In the genomic region with DNA sequence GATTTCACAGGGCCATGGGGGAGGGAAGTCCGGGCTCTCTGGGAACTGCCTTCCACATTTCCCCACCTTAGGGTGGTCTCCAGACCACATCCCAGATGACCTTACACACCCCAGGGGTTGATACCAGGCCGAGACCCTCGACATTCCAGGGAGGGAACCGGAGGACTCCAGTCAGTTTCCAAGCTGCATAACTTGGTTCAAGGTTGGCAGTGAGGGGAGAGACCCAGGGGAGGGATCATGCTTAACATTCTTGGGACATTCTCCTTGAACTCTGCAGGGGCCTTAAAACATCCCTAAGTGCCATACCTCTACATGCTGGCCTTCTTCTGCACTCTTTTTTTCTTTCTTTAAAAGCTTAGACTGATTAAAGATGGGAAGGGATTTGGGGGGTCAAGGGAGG, we compare ENCODE assay signal across 16 cellular contexts.
A peak's percentile ranks its signal among the peaks of the same experiment; 100 is the strongest.
DNase-seq lines count a peak whose midpoint lies in the region; ATAC-seq, FAIRE-seq and TF ChIP-seq lines count a peak whose summit lies in the region.
"Had no signal": no experiment of that assay in that cellular context is flagged by ENCODE, and none has a peak within 500 bp of the region (broad histone marks: within the 10 kb centered on the region; RNA-seq: fewer than 3 reads in every experiment).

No MANE protein-coding gene starts in this region.

- no peak overlapping the region for H3K18ac ChIP-seq in H1 (ENCODE audit: extremely low read depth, low read length)
- H3K18ac ChIP-seq in neuronal stem cell (ENCODE audit: low read length): no peak overlapping the region

- H3K4ac ChIP-seq in H1 (replicated peaks; ENCODE audit: insufficient read length, low read depth, low read length): no peak overlapping the region
- H3K4ac ChIP-seq in neuronal stem cell (ENCODE audit: low read length): no peak overlapping the region

- no peak overlapping the region for H3K27ac ChIP-seq in PC-3 (ENCODE audit: low read length)
- no peak overlapping the region for H3K27ac ChIP-seq in H1 (ENCODE audit: low read depth, low read length)
- H3K27ac ChIP-seq in neuronal stem cell (replicated peaks; ENCODE audit: low read length): no peak overlapping the region
- H3K27ac ChIP-seq in right atrium auricular region: no peak overlapping the region
- H3K27ac ChIP-seq: GM23248 had no signal

- FAIRE-seq in H1 (lab: Jason Lieb, UNC): no peak
- FAIRE-seq: GM12891, H54 had no signal

- no TSS peak for BruUV-seq in PC-3 (replicated peaks; lab: Mats Ljungman, UMichigan)

- intact Hi-C loops in PC-3 (cut with micrococcal nuclease): loop anchor here (2.0 to 5.0 kb wide), 2 partner anchors 164 to 384 kb away; no protein-coding TSS in a partner anchor

- no peak overlapping the region for H3K4me3 ChIP-seq in PC-3 (ENCODE audit: low read length)
- no peak overlapping the region for H3K4me3 ChIP-seq in H1 (ENCODE audit: extremely low read depth in 1 of 4, insufficient read depth in 2 of 4, low read depth in 3 of 4, low read length in 4 of 4)
- H3K4me3 ChIP-seq in neuronal stem cell (ENCODE audit: low read length in 2 of 2): no peak overlapping the region
- no peak overlapping the region for H3K4me3 ChIP-seq in right atrium auricular region
- H3K4me3 ChIP-seq: GM23248, HAP-1 had no signal

- no peaks in the 10 kb centered on the region for H3K9me3 Mint-ChIP-seq in mesothelial cell of epicardium
- H3K9me3 Mint-ChIP-seq in activated naive CD4-positive, alpha-beta T cell treated with anti-CD3 and anti-CD28 coated beads, Interleukin-2, amount 50 U/mL, for 72 hours: no peaks in the 10 kb centered on the region
- H3K9me3 Mint-ChIP-seq: CD4-positive, alpha-beta memory T cell had no signal

- H3K36me3 ChIP-seq in PC-3 (ENCODE audit: low read depth, low read length) (no peaks in the 10 kb centered on the region), H1 (ENCODE audit: control insufficient read depth in 2 of 4, insufficient read depth in 4 of 4, low read length in 3 of 4) (no peaks in the 10 kb centered on the region), neuronal stem cell (replicated peaks in 1 of 2; ENCODE audit: control insufficient read depth in 2 of 2, insufficient read depth in 2 of 2, low read length in 2 of 2) (no peaks in the 10 kb centered on the region), right atrium auricular region (no peaks in the 10 kb centered on the region)
- H3K36me3 ChIP-seq: HAP-1 had no signal

- H3K79me1 ChIP-seq in H1 (ENCODE audit: low read depth, low read length) (no peaks in the 10 kb centered on the region), neuronal stem cell (ENCODE audit: low read depth, low read length) (no peaks in the 10 kb centered on the region)

- H2AFZ ChIP-seq in PC-3 (ENCODE audit: low read length) (0 out of 2 replicates have a peak overlapping the region, but pooled peaks have one; percentile 36), H1 (ENCODE audit: low read length) (no peak overlapping the region), neuronal stem cell (ENCODE audit: low read length) (no peak overlapping the region)

- H3K9me2 ChIP-seq in PC-3 (replicated peaks; ENCODE audit: low read length): no peaks in the 10 kb centered on the region

- H3K23ac ChIP-seq in H1 (ENCODE audit: insufficient read length) (no peak overlapping the region), neuronal stem cell (ENCODE audit: low read depth, low read length, poor library complexity) (no peak overlapping the region)

- DNase-seq in PC-3: no peak
- DNase-seq in H1 (ENCODE audit: low read depth in 1 of 2, low spot score in 2 of 2): no peak
- no peak for DNase-seq in mesothelial cell of epicardium (ENCODE audit: low spot score in 2 of 2, unreplicated experiment in 2 of 2)
- DNase-seq in neuronal stem cell (ENCODE audit: low spot score): no peak
- DNase-seq in right atrium auricular region (ENCODE audit: low spot score): no peak
- no peak for DNase-seq in activated CD4-positive, alpha-beta T cell treated with anti-CD3 and anti-CD28 coated beads, Interleukin-2, amount 50 U/mL, for 4 hours
- DNase-seq in NCI-H1694 treated with DMSO at 0.1 percent for 48 hours (lab: John Stamatoyannopoulos, UW): no peak
- DNase-seq in activated naive CD4-positive, alpha-beta T cell treated with anti-CD3 and anti-CD28 coated beads, Interleukin-2, amount 50 U/mL, for 72 hours (ENCODE audit: low spot score in 2 of 2): no peak
- DNase-seq: Calu3; CD4-positive, alpha-beta memory T cell; COR-L47; GF-D8 had no signal

- ATAC-seq in PC-3: no peak
- ATAC-seq in activated naive CD4-positive, alpha-beta T cell treated with anti-CD3 and anti-CD28 coated beads, Interleukin-2, amount 50 U/mL, for 72 hours: no peak

- H3F3A ChIP-seq in PC-3 (ENCODE audit: low read length, unreplicated experiment): no peaks in the 10 kb centered on the region

- H3K9me3 ChIP-seq in PC-3 (ENCODE audit: low read length) (no peaks in the 10 kb centered on the region), H1 (ENCODE audit: insufficient read depth in 2 of 2, low read depth in 1 of 2, low read length in 1 of 2) (peaks cover 0 to 2% of the 10 kb centered on the region in 2 experiments; a peak in 1 of 4 replicates), neuronal stem cell (replicated peaks in 1 of 2; ENCODE audit: control insufficient read depth in 2 of 2, insufficient read depth in 1 of 2, low read depth in 1 of 2, low read length in 2 of 2) (no peaks in the 10 kb centered on the region), right atrium auricular region (no peaks in the 10 kb centered on the region)
- H3K9me3 ChIP-seq: HAP-1 had no signal

- H2BK15ac ChIP-seq in H1 (ENCODE audit: low read length) (no peak overlapping the region), neuronal stem cell (ENCODE audit: low read length) (no peak overlapping the region)

- H3K4me2 ChIP-seq in PC-3 (ENCODE audit: low read length) (no peak overlapping the region), H1 (ENCODE audit: insufficient read depth in 1 of 2, low read depth in 2 of 2, low read length in 2 of 2) (no peak overlapping the region; a peak in 1 of 4 replicates), neuronal stem cell (ENCODE audit: insufficient read depth, low read length, poor library complexity, severe bottlenecking) (no peak overlapping the region)

- WGBS in H1 (ENCODE audit: extremely low coverage in 1 of 2, insufficient coverage in 1 of 2, insufficient read length in 1 of 2, insufficient replicate concordance in 2 of 2, low coverage in 1 of 2, low lambda C conversion rate in 2 of 2, missing lambda C conversion rate in 1 of 2), 2 experiments: 83% methylated on average over 4 of the region's 4 CpGs; no CpG with 5 or more reads in 1 of the 2 experiments
- WGBS in neuronal stem cell (ENCODE audit: extremely low coverage in 2 of 2, insufficient read length in 2 of 2, insufficient replicate concordance in 1 of 2), 2 donors: no CpG with 5 or more reads among the region's 4 CpGs

- peaks cover 87% of the 10 kb centered on the region for H3K27me3 Mint-ChIP-seq in mesothelial cell of epicardium (ENCODE audit: low read depth)

- TF ChIP-seq POLR2A in H1 (IDR thresholded peaks at IDR 0.05; ENCODE audit: control extremely low read depth in 1 of 2, low read depth in 2 of 2, low read length in 2 of 2): no peak

- H3K4me1 Mint-ChIP-seq in mesothelial cell of epicardium: peaks cover 37% of the 10 kb centered on the region

- no peaks in the 10 kb centered on the region for H3K4me1 ChIP-seq in PC-3 (ENCODE audit: insufficient read depth, low read length)
- peaks cover 10 to 23% (median 15%) of the 10 kb centered on the region in 4 experiments for H3K4me1 ChIP-seq in H1 (replicated peaks in 1 of 4; ENCODE audit: control insufficient read depth in 3 of 4, insufficient read depth in 4 of 4, low read length in 3 of 4)
- peaks cover 5 to 35% of the 10 kb centered on the region in 2 donors for H3K4me1 ChIP-seq in neuronal stem cell (ENCODE audit: control insufficient read depth in 2 of 2, insufficient read depth in 1 of 2, low read depth in 1 of 2, low read length in 2 of 2)
- H3K4me1 ChIP-seq in right atrium auricular region: no peaks in the 10 kb centered on the region
- H3K4me1 ChIP-seq: HAP-1 had no signal

- H3K27ac Mint-ChIP-seq in mesothelial cell of epicardium: peak overlapping the region; percentile 13
- H3K27ac Mint-ChIP-seq in activated naive CD4-positive, alpha-beta T cell treated with anti-CD3 and anti-CD28 coated beads, Interleukin-2, amount 50 U/mL, for 72 hours: no peak overlapping the region
- H3K27ac Mint-ChIP-seq: CD4-positive, alpha-beta memory T cell had no signal

- TF ChIP-seq RAD21 in H1 (IDR thresholded peaks at IDR 0.05 in 1 of 2, conservative IDR thresholded peaks at IDR 0.05 in 1 of 2; ENCODE audit: low read depth in 2 of 2, low read length in 2 of 2): no peak

- H4K8ac ChIP-seq in H1 (ENCODE audit: extremely low read depth, insufficient read depth, low read length) (no peak overlapping the region), neuronal stem cell (ENCODE audit: low read depth, low read length) (no peak overlapping the region)

- H2BK5ac ChIP-seq in H1 (ENCODE audit: low read depth, low read length) (no peak overlapping the region), neuronal stem cell (ENCODE audit: low read length) (peak overlapping the region; percentile 7)

- no peak overlapping the region for H3K14ac ChIP-seq in H1 (ENCODE audit: insufficient read length)
- no peak overlapping the region for H3K14ac ChIP-seq in neuronal stem cell (ENCODE audit: low read length)

- H4K5ac ChIP-seq in H1 (ENCODE audit: insufficient read length, low read depth, low read length): no peak overlapping the region

- H2AK5ac ChIP-seq in H1 (ENCODE audit: low read depth, low read length) (no peak overlapping the region), neuronal stem cell (ENCODE audit: low read depth, low read length) (peak overlapping the region; percentile 14)

- POLR2A ChIA-PET in PC-3 (lab: Charles Lee; ENCODE audit: unreplicated experiment): no interaction called here
- POLR2A ChIA-PET in H1 (lab: Charles Lee; ENCODE audit: partially characterized antibody): no interaction called here

- peaks cover 92% of the 10 kb centered on the region for H3K27me3 ChIP-seq in PC-3 (ENCODE audit: low read length)
- H3K27me3 ChIP-seq in H1 (replicated peaks in 1 of 4; ENCODE audit: control insufficient read depth in 3 of 4, extremely low read depth in 1 of 4, insufficient read depth in 3 of 4, low read length in 3 of 4): no peaks in the 10 kb centered on the region; a peak in 3 of 7 replicates
- H3K27me3 ChIP-seq in neuronal stem cell (ENCODE audit: control insufficient read depth in 3 of 3, insufficient read depth in 3 of 3, low read depth in 1 of 3, low read length in 3 of 3): peaks cover 0 to 13% (median 5%) of the 10 kb centered on the region in 3 experiments
- H3K27me3 ChIP-seq in right atrium auricular region: no peaks in the 10 kb centered on the region

- CTCF ChIA-PET in PC-3 (lab: Charles Lee) (no interaction called here), H1 (lab: Charles Lee; ENCODE audit: partially characterized antibody) (interaction anchor here (0.9 to 11.1 kb wide), 47 partner anchors 8 to 467 kb away, joined by 3 to 142 read pairs (median 5); no protein-coding TSS in a partner anchor)

- H2BK12ac ChIP-seq in H1 (ENCODE audit: low read depth, low read length) (no peak overlapping the region), neuronal stem cell (ENCODE audit: low read length) (no peak overlapping the region)

- no peak overlapping the region for H4K91ac ChIP-seq in H1 (replicated peaks; ENCODE audit: insufficient read length, low read length)
- H4K91ac ChIP-seq in neuronal stem cell (ENCODE audit: low read depth, low read length, poor library complexity): no peak overlapping the region

- H4K20me1 ChIP-seq in PC-3 (ENCODE audit: low read length) (no peaks in the 10 kb centered on the region), H1 (replicated peaks in 1 of 2; ENCODE audit: control insufficient read depth in 1 of 2, insufficient read depth in 2 of 2, low read length in 2 of 2) (no peaks in the 10 kb centered on the region)

- H3K4me3 Mint-ChIP-seq in mesothelial cell of epicardium: no peak overlapping the region
- H3K4me3 Mint-ChIP-seq: CD4-positive, alpha-beta memory T cell had no signal

- H3K79me2 ChIP-seq in PC-3 (ENCODE audit: low read length) (no peaks in the 10 kb centered on the region), H1 (ENCODE audit: control insufficient read depth in 1 of 2, insufficient read depth in 2 of 2, low read length in 2 of 2) (no peaks in the 10 kb centered on the region)

- no peak for TF ChIP-seq EP300 in H1 (IDR thresholded peaks at IDR 0.05; ENCODE audit: borderline replicate concordance in 1 of 2, low read depth in 2 of 2, low read length in 2 of 2)

- H2BK20ac ChIP-seq in H1 (ENCODE audit: low read length): no peak overlapping the region

- no peak overlapping the region for H3K56ac ChIP-seq in H1 (replicated peaks; ENCODE audit: insufficient read length, low read depth, low read length)

- H3K36me3 Mint-ChIP-seq in mesothelial cell of epicardium: no peaks in the 10 kb centered on the region
- no peaks in the 10 kb centered on the region for H3K36me3 Mint-ChIP-seq in activated naive CD4-positive, alpha-beta T cell treated with anti-CD3 and anti-CD28 coated beads, Interleukin-2, amount 50 U/mL, for 72 hours
- H3K36me3 Mint-ChIP-seq: CD4-positive, alpha-beta memory T cell had no signal

- H3K23me2 ChIP-seq in H1 (ENCODE audit: low read depth, low read length): no peaks in the 10 kb centered on the region; the same call in 1 of the 2 replicates

- no peak overlapping the region for H2BK120ac ChIP-seq in H1 (replicated peaks; ENCODE audit: low read depth, low read length)
- H2BK120ac ChIP-seq in neuronal stem cell (ENCODE audit: low read depth, low read length): no peak overlapping the region

- no peak for TF ChIP-seq CTCF in PC-3 (conservative IDR thresholded peaks at IDR 0.05; ENCODE audit: low read depth, low read length)
- TF ChIP-seq CTCF in H1 (IDR thresholded peaks at IDR 0.05; ENCODE audit: control extremely low read depth in 1 of 3, insufficient read depth in 1 of 3, low read depth in 1 of 3, low read length in 3 of 3): no peak
- no peak for TF ChIP-seq CTCF in mesothelial cell of epicardium (IDR thresholded peaks at IDR 0.05; ENCODE audit: unreplicated experiment)
- TF ChIP-seq CTCF in right atrium auricular region (IDR thresholded peaks at IDR 0.05): no peak

- no peak overlapping the region for H3K9ac ChIP-seq in PC-3 (ENCODE audit: low read length)
- H3K9ac ChIP-seq in H1 (replicated peaks in 1 of 4; ENCODE audit: extremely low read depth in 1 of 4, low read depth in 3 of 4, low read length in 3 of 4): no peak overlapping the region
- H3K9ac ChIP-seq in neuronal stem cell (ENCODE audit: low read depth, low read length, poor library complexity): no peak overlapping the region
